20 cellular contexts compared by ENCODE assay signal in the genomic region with DNA sequence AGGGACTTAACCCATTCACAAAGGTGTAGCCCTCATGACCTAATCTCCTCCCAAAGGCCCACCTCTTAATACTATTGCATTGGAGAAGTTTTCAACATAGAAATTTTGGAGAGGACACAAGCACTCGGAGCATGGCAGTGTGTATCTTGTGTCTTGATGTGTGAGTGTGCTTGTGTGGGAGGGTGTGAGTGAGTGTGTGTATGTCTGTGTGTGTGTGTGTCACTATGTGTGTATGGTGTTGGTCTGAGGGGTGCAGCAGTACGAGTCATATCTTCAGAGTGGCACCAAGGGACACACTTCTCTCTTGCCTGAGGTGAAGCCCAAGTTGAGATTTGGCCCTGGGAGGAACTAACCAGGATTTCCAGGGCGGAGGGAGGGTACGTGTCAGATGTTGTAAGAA.
DNase-seq lines count a peak whose midpoint lies in the region; ATAC-seq, FAIRE-seq and TF ChIP-seq lines count a peak whose summit lies in the region.
"Had no signal": no experiment of that assay in that cellular context is flagged by ENCODE, and none has a peak within 500 bp of the region (broad histone marks: within the 10 kb centered on the region; RNA-seq: fewer than 3 reads in every experiment).

No MANE protein-coding gene starts in this region.

- H2BK15ac ChIP-seq in H1 (ENCODE audit: low read length) = 0 out of 2 replicates have a peak overlapping the region, but pooled peaks have one; percentile 20

- TF ChIP-seq RAD21 in H1 (IDR thresholded peaks at IDR 0.05 in 1 of 2, conservative IDR thresholded peaks at IDR 0.05 in 1 of 2; ENCODE audit: low read depth in 2 of 2, low read length in 2 of 2) = no peak

- TF ChIP-seq CTCF in HEK293 (tag by site-specific recombination; IDR thresholded peaks at IDR 0.05) = no peak
- no peak for TF ChIP-seq CTCF in WERI-Rb-1 (IDR thresholded peaks at IDR 0.05; ENCODE audit: low read depth, low read length)
- no peak for TF ChIP-seq CTCF in H1 (IDR thresholded peaks at IDR 0.05; ENCODE audit: control extremely low read depth in 1 of 3, insufficient read depth in 1 of 3, low read depth in 1 of 3, low read length in 3 of 3)

- no peak overlapping the region for H2BK120ac ChIP-seq in H1 (replicated peaks; ENCODE audit: low read depth, low read length)

- no peaks in the 10 kb centered on the region for H3K9me3 ChIP-seq in HEK293 (ENCODE audit: control insufficient read depth, insufficient read depth, low read depth, low read length)
- H3K9me3 ChIP-seq in WERI-Rb-1 (ENCODE audit: severe bottlenecking) = no peaks in the 10 kb centered on the region
- H3K9me3 ChIP-seq in H1 (ENCODE audit: insufficient read depth in 2 of 2, low read depth in 1 of 2, low read length in 1 of 2) = no peaks in the 10 kb centered on the region
- H3K9me3 ChIP-seq: BLaER1, Caco-2, HAP-1 had no signal

- no peak for FAIRE-seq in H1 (lab: Jason Lieb, UNC)
- FAIRE-seq: A204.1, G401.6, GM19239, H54 had no signal

- H3K18ac ChIP-seq in H1 (ENCODE audit: extremely low read depth, low read length) = no peak overlapping the region

- H3K4ac ChIP-seq in H1 (replicated peaks; ENCODE audit: insufficient read length, low read depth, low read length) = no peak overlapping the region

- no peak overlapping the region for H4K8ac ChIP-seq in H1 (ENCODE audit: extremely low read depth, insufficient read depth, low read length)

- TF ChIP-seq EP300 in H1 (IDR thresholded peaks at IDR 0.05; ENCODE audit: borderline replicate concordance in 1 of 2, low read depth in 2 of 2, low read length in 2 of 2) = no peak

- no peak overlapping the region for H3K4me2 ChIP-seq in H1 (ENCODE audit: insufficient read depth in 1 of 2, low read depth in 2 of 2, low read length in 2 of 2)
- H3K4me2 ChIP-seq: BLaER1, GM23338 had no signal

- no peaks in the 10 kb centered on the region for H3K4me1 ChIP-seq in HEK293 (ENCODE audit: control insufficient read depth, insufficient read depth, low read length)
- 0 out of 7 replicates have a peak, but pooled peaks cover 0 to 3% (median 0%) of the 10 kb centered on the region in 4 experiments for H3K4me1 ChIP-seq in H1 (replicated peaks in 1 of 4; ENCODE audit: control insufficient read depth in 3 of 4, insufficient read depth in 4 of 4, low read length in 3 of 4)
- H3K4me1 ChIP-seq: Caco-2, HAP-1 had no signal

- H3K27ac ChIP-seq in HEK293 (ENCODE audit: extremely low read depth, low read depth, low read length) (no peak overlapping the region), WERI-Rb-1 (peak overlapping the region; percentile 92), H1 (ENCODE audit: low read depth, low read length) (no peak overlapping the region)
- H3K27ac ChIP-seq: 22Rv1, BLaER1, C4-2B had no signal

- H4K91ac ChIP-seq in H1 (replicated peaks; ENCODE audit: insufficient read length, low read length) = no peak overlapping the region

- H3K4me3 ChIP-seq in HEK293 (ENCODE audit: low read depth, low read length) (no peak overlapping the region), WERI-Rb-1 (ENCODE audit: low read depth, low read length) (no peak overlapping the region), H1 (ENCODE audit: extremely low read depth in 1 of 4, insufficient read depth in 2 of 4, low read depth in 3 of 4, low read length in 4 of 4) (no peak overlapping the region)
- H3K4me3 ChIP-seq: BLaER1, GM23338, HAP-1 had no signal

- H3K14ac ChIP-seq in H1 (ENCODE audit: insufficient read length) = no peak overlapping the region

- no peaks in the 10 kb centered on the region for H3K79me2 ChIP-seq in H1 (ENCODE audit: control insufficient read depth in 1 of 2, insufficient read depth in 2 of 2, low read length in 2 of 2)

- H3K27me3 ChIP-seq in WERI-Rb-1 (ENCODE audit: insufficient read depth, low read depth, severe bottlenecking) = no peaks in the 10 kb centered on the region
- no peaks in the 10 kb centered on the region for H3K27me3 ChIP-seq in H1 (replicated peaks in 1 of 4; ENCODE audit: control insufficient read depth in 3 of 4, extremely low read depth in 1 of 4, insufficient read depth in 3 of 4, low read length in 3 of 4)
- H3K27me3 ChIP-seq: BLaER1 had no signal

- 0 out of 7 replicates have a peak overlapping the region, but pooled peaks of 1 of the 4 experiments have one; percentile 40 for H3K9ac ChIP-seq in H1 (replicated peaks in 1 of 4; ENCODE audit: extremely low read depth in 1 of 4, low read depth in 3 of 4, low read length in 3 of 4)
- H3K9ac ChIP-seq: BLaER1 had no signal

- no peak overlapping the region for H2BK5ac ChIP-seq in H1 (ENCODE audit: low read depth, low read length)

- H3K56ac ChIP-seq in H1 (replicated peaks; ENCODE audit: insufficient read length, low read depth, low read length) = no peak overlapping the region

- peaks cover 0 to 1% of the 10 kb centered on the region in 2 experiments for H4K20me1 ChIP-seq in H1 (replicated peaks in 1 of 2; ENCODE audit: control insufficient read depth in 1 of 2, insufficient read depth in 2 of 2, low read length in 2 of 2)

- H2BK12ac ChIP-seq in H1 (ENCODE audit: low read depth, low read length) = no peak overlapping the region

- no peak overlapping the region for H2BK20ac ChIP-seq in H1 (ENCODE audit: low read length)

- no peaks in the 10 kb centered on the region for H3K79me1 ChIP-seq in H1 (ENCODE audit: low read depth, low read length)

- 83% methylated on average over 4 of the region's 4 CpGs; no CpG with 5 or more reads in 1 of the 2 experiments for WGBS in H1 (ENCODE audit: extremely low coverage in 1 of 2, insufficient coverage in 1 of 2, insufficient read length in 1 of 2, insufficient replicate concordance in 2 of 2, low coverage in 1 of 2, low lambda C conversion rate in 2 of 2, missing lambda C conversion rate in 1 of 2), 2 experiments

- no peaks in the 10 kb centered on the region for H3K36me3 ChIP-seq in HEK293 (ENCODE audit: control insufficient read depth in 2 of 2, insufficient read depth in 1 of 2, low read length in 2 of 2)
- no peaks in the 10 kb centered on the region for H3K36me3 ChIP-seq in WERI-Rb-1
- H3K36me3 ChIP-seq in H1 (ENCODE audit: control insufficient read depth in 2 of 4, insufficient read depth in 4 of 4, low read length in 3 of 4) = no peaks in the 10 kb centered on the region
- H3K36me3 ChIP-seq: HAP-1 had no signal

- peaks cover 7% of the 10 kb centered on the region; the same call in 1 of the 2 replicates for H3K23me2 ChIP-seq in H1 (ENCODE audit: low read depth, low read length)

- no peak for ATAC-seq in HG03457 (IDR thresholded peaks at IDR 0.05; ENCODE audit: unreplicated experiment)
- no peak for ATAC-seq in GM19351 (IDR thresholded peaks at IDR 0.05; ENCODE audit: unreplicated experiment)
- ATAC-seq: CD8-positive, alpha-beta T cell; GM23338 had no signal

- TF ChIP-seq POLR2A in H1 (IDR thresholded peaks at IDR 0.05; ENCODE audit: control extremely low read depth in 1 of 2, low read depth in 2 of 2, low read length in 2 of 2) = no peak

- no peak overlapping the region for H2AK5ac ChIP-seq in H1 (ENCODE audit: low read depth, low read length)

- H4K5ac ChIP-seq in H1 (ENCODE audit: insufficient read length, low read depth, low read length) = no peak overlapping the region

- POLR2A ChIA-PET in HEK293 (lab: Yijun Ruan, JAX) (no interaction called here), H1 (lab: Charles Lee; ENCODE audit: partially characterized antibody) (no interaction called here)

- H3K23ac ChIP-seq in H1 (ENCODE audit: insufficient read length) = no peak overlapping the region

- no peak overlapping the region for H2AFZ ChIP-seq in H1 (ENCODE audit: low read length)
- H2AFZ ChIP-seq: GM23338 had no signal

- CTCF ChIA-PET in HEK293 (lab: Yijun Ruan, JAX) (no interaction called here), H1 (lab: Charles Lee; ENCODE audit: partially characterized antibody) (interaction anchor here (1.1 kb wide), 1 partner anchor 91 kb away, joined by 4 read pairs; no protein-coding TSS in a partner anchor)

- DNase-seq in WERI-Rb-1 (no peak), H1 (ENCODE audit: low read depth in 1 of 2, low spot score in 2 of 2) (no peak)
- no peak for DNase-seq in stimulated activated CD4-positive, alpha-beta T cell treated with anti-CD3 and anti-CD28 coated beads, Interleukin-4, amount 100 ng/mL, for 4 hours
- DNase-seq: Caco-2; CD4-positive, CD25-positive, alpha-beta regulatory T cell; CD8-positive, alpha-beta T cell; DMS153; DND-41 had no signal

TF ChIP-seq in HEK293, 187 proteins besides CTCF, POLR2A, EP300 and RAD21 (continues in another document):
- TF ChIP-seq ZFHX2 (tag by site-specific recombination; conservative IDR thresholded peaks at IDR 0.05) = peak; percentile 60
- TF ChIP-seq, protein P1, sequence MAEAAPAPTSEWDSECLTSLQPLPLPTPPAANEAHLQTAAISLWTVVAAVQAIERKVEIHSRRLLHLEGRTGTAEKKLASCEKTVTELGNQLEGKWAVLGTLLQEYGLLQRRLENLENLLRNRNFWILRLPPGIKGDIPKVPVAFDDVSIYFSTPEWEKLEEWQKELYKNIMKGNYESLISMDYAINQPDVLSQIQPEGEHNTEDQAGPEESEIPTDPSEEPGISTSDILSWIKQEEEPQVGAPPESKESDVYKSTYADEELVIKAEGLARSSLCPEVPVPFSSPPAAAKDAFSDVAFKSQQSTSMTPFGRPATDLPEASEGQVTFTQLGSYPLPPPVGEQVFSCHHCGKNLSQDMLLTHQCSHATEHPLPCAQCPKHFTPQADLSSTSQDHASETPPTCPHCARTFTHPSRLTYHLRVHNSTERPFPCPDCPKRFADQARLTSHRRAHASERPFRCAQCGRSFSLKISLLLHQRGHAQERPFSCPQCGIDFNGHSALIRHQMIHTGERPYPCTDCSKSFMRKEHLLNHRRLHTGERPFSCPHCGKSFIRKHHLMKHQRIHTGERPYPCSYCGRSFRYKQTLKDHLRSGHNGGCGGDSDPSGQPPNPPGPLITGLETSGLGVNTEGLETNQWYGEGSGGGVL (tag by site-specific recombination; IDR thresholded peaks at IDR 0.05) = 0 out of 2 replicates have a peak, but pooled peaks have one; percentile 16

TF ChIP-seq in H1, 55 proteins besides CTCF, POLR2A, EP300 and RAD21 (continues in another document):
- no peak for TF ChIP-seq ATF3 (IDR thresholded peaks at IDR 0.05; ENCODE audit: insufficient read depth, low read depth, low read length)
- TF ChIP-seq, protein P2, sequence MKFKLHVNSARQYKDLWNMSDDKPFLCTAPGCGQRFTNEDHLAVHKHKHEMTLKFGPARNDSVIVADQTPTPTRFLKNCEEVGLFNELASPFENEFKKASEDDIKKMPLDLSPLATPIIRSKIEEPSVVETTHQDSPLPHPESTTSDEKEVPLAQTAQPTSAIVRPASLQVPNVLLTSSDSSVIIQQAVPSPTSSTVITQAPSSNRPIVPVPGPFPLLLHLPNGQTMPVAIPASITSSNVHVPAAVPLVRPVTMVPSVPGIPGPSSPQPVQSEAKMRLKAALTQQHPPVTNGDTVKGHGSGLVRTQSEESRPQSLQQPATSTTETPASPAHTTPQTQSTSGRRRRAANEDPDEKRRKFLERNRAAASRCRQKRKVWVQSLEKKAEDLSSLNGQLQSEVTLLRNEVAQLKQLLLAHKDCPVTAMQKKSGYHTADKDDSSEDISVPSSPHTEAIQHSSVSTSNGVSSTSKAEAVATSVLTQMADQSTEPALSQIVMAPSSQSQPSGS (IDR thresholded peaks at IDR 0.05; ENCODE audit: low read length) = no peak
